20 cellular contexts compared by ENCODE assay signal in genomic region chr2:173520918-173521317, GRCh38.
"Had no signal": no experiment of that assay in that cellular context is flagged by ENCODE, and none has a peak within 500 bp of the region (broad histone marks: within the 10 kb centered on the region; RNA-seq: fewer than 3 reads in every experiment).

No MANE protein-coding gene starts in this region.

- H3K27ac ChIP-seq: PC-9, Peyer's patch, SJCRH30 had no signal

- ATAC-seq: HepG2, Right ventricle myocardium inferior, SK-N-SH treated with all-trans-retinoic acid at 6 μM for 48 hours had no signal

- DNase-seq: IMR-90, Karpas-422, KG1, MM.1S, NCI-H1092 treated with DMSO at 0.1 percent for 48 hours, NCI-H1436 treated with DMSO at 0.1 percent for 48 hours, NCI-H187, NCI-H2029, NCI-H2081 treated with DMSO at 0.1 percent for 48 hours, NCI-H2171, NCI-H524 treated with DMSO at 0.1 percent for 48 hours, NCI-H774, Peyer's patch, SHP77 treated with DMSO at 0.1 percent for 48 hours, SJCRH30, T-helper 1 cell had no signal
